Comparison of ENCODE assay signal across 8 cellular contexts in the genomic region with DNA sequence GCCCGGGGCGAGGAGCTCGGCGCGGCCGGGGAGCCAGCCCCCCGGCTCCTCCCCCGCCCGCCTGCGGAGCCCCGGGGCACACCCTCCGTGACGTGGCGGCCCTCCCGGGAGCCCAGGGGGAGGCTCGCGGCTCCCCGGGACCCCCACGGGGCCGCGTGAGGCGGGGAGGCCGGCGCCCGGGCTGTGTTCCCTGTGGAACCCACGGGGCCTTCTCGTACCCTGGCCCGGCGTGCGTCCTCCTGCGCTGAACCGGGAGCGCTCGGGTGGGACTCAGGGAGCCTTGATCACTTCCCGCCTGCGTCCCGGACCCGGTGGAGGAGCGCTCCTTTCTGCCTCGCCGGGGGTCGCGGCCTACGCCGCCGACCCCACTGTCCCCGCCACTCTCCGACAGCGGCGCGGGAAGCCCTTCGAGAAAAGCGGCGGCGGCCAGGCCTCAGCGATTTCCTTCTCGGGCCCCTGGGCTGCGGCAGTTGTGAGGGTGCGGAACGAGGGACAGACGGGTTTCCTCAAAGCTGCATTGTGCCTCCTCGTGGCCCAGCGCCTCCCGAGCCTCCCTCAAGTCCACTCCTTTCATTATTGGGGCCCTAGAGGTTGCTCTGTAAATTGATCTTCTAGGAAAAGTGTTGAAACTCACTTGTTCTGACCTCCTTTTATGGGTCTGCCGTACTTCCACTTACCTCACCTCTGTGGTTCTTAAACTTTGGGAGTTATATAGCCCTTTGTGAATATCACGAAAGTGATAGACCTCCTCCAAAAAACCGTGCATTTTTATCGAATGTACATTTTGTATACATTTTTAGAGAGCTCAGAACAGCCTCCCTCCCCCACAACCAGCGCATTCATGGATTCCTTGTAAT. TPM values are rescaled to one million over a fixed set of nuclear protein-coding genes. Genes with fewer than 3 reads are reported as not detected.
DNase-seq lines count a peak whose midpoint lies in the region; ATAC-seq and TF ChIP-seq lines count a peak whose summit lies in the region.

No MANE protein-coding gene starts in this region.

- H3K27me3 ChIP-seq in Peyer's patch (no peaks in the 10 kb centered on the region), neuron (ENCODE audit: insufficient read depth, low read length) (no peaks in the 10 kb centered on the region)

- peak; percentile 44 to 64 for TF ChIP-seq POLR2A in Peyer's patch (IDR thresholded peaks at IDR 0.05)

- peak overlapping the region; percentile 22 for H2AFZ ChIP-seq in neuron (ENCODE audit: low read depth, low read length)

- H3K9me3 ChIP-seq in Peyer's patch (no peaks in the 10 kb centered on the region), neuron (ENCODE audit: low read length) (no peaks in the 10 kb centered on the region)

- peaks cover 0 to 19% (median 2%) of the 10 kb centered on the region in 4 donors for H3K4me1 ChIP-seq in Peyer's patch
- peaks cover 11% of the 10 kb centered on the region for H3K4me1 ChIP-seq in neuron (ENCODE audit: insufficient read depth, low read length)

- TF ChIP-seq CTCF in Peyer's patch (IDR thresholded peaks at IDR 0.05): peak; percentile 16 to 44 (median 38)
- peak; percentile 43 for TF ChIP-seq CTCF in foreskin fibroblast (IDR thresholded peaks at IDR 0.05; ENCODE audit: low read depth, low read length)

- H3K27ac ChIP-seq in Peyer's patch: peak overlapping the region; percentile 98 to 100 (median 99)

- DNase-seq in DMS53 (lab: John Stamatoyannopoulos, UW): peak; percentile 57
- DNase-seq in HUDEP-2 (lab: John Stamatoyannopoulos, UW; ENCODE audit: unreplicated experiment in 76 of 76): peak in 72 of 76 experiments; percentile 6 to 88 (median 60)
- DNase-seq in Peyer's patch: peak in 2 of 3 donors; percentile 80 to 90
- DNase-seq in activated effector memory CD4-positive, alpha-beta T cell treated with anti-CD3 and anti-CD28 coated beads, Interleukin-2, amount 50 U/mL, for 16 hours: peak; percentile 93
- peak; percentile 71 to 90 for DNase-seq in foreskin fibroblast
- DNase-seq in stromal cell of bone marrow (ENCODE audit: low read depth): peak; percentile 77

- H3K36me3 ChIP-seq in Peyer's patch: peaks cover 0 to 3% (median 0%) of the 10 kb centered on the region in 3 donors
- H3K36me3 ChIP-seq in neuron (ENCODE audit: insufficient read depth, low read length): peaks cover 25% of the 10 kb centered on the region

- H3K4me3 ChIP-seq in Peyer's patch: peak overlapping the region; percentile 79 to 99 (median 94)
- peak overlapping the region; percentile 65 to 87 for H3K4me3 ChIP-seq in foreskin fibroblast (ENCODE audit: low read depth in 1 of 2, low read length in 2 of 2)
- peak overlapping the region; percentile 90 for H3K4me3 ChIP-seq in neuron (ENCODE audit: low read length)

- ATAC-seq in GM21390 (IDR thresholded peaks at IDR 0.05; ENCODE audit: unreplicated experiment): peak; percentile 80

RNA-seq across cellular contexts. Expression of a gene that starts 0.6 kb away (rescaled TPM):
- total RNA-seq in Peyer's patch: 10 to 100 TPM; 19.6 to 82.5 (median 36.3) TPM

RNA-seq across cellular contexts. Expression of a gene that starts 19.6 kb away (rescaled TPM):
- 10 to 100 TPM in 3 of 4 donors, 1 to 10 TPM in 1; 9.4 to 19.8 (median 11.3) TPM for total RNA-seq in Peyer's patch

RNA-seq across cellular contexts. Expression of a gene that starts 19.6 kb away (rescaled TPM):
- 1 to 10 TPM in 1 of 4 donors, under 1 TPM in 2, not detected in 1; 0.94 to 5.0 (median 0.95) TPM for total RNA-seq in Peyer's patch

Comparison
In these comparisons a context has a peak if more than half of its experiments do, and no peak if none do; other contexts are left out.
1. Peak in every context shown above with its lines: DNase-seq, ATAC-seq, H3K4me3 ChIP-seq and H3K27ac ChIP-seq.